In the genomic region with DNA sequence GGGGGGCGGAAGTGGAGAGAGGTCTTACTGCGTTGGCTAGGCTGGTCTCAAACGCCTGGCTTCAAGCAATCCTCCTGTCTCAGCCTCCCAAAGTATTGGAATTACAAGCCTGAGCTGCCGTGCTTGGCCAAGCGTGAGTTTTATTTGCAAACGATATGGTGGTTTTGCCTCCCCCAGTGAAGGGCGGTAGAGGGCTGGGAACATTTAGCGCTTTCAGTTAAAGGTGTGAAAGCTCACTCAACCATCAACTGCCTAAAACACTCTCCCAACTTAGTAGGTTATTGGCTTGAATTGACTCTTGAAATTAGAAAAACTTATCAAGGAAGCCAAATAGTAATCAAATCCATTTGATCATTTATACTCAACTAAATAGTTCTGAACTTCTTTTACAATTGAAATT, we compare ENCODE assay signal across 26 cellular contexts.
"Had no signal": no experiment of that assay in that cellular context is flagged by ENCODE, and none has a peak within 500 bp of the region (broad histone marks: within the 10 kb centered on the region; RNA-seq: fewer than 3 reads in every experiment).

No MANE protein-coding gene starts in this region.

- H3K36me3 Mint-ChIP-seq: T-cell had no signal

- H3K4me1 Mint-ChIP-seq: activated naive CD8-positive, alpha-beta T cell treated with anti-CD3 and anti-CD28 coated beads, Interleukin-2, amount 10 ng/mL, durations not matched to agents 7 days and 5 days had no signal

- H3K27ac Mint-ChIP-seq: activated CD4-positive, alpha-beta memory T cell treated with anti-CD3 and anti-CD28 coated beads, Interleukin-2, amount 10 ng/mL, durations not matched to agents 7 days and 5 days; activated CD4-positive, alpha-beta T cell treated with anti-CD3 and anti-CD28 coated beads, Interleukin-2, amount 10 ng/mL, durations not matched to agents 7 days and 5 days; activated naive CD8-positive, alpha-beta T cell treated with anti-CD3 and anti-CD28 coated beads, Interleukin-2, amount 10 ng/mL, durations not matched to agents 7 days and 5 days; T-cell had no signal

- DNase-seq: activated CD4-positive, alpha-beta memory T cell treated with anti-CD3 and anti-CD28 coated beads, Interleukin-2, amount 10 ng/mL, durations not matched to agents 7 days and 5 days; activated CD4-positive, alpha-beta T cell treated with anti-CD3 and anti-CD28 coated beads, Interleukin-2, amount 10 ng/mL, durations not matched to agents 7 days and 5 days; activated CD4-positive, CD25-positive, alpha-beta regulatory T cell; activated naive CD4-positive, alpha-beta T cell treated with anti-CD3 and anti-CD28 coated beads, Interleukin-2, amount 50 U/mL, for 16 hours; activated naive CD8-positive, alpha-beta T cell treated with anti-CD3 and anti-CD28 coated beads, Interleukin-2, amount 10 ng/mL, durations not matched to agents 7 days and 5 days; activated T-cell treated with anti-CD3 and anti-CD28 coated beads for 4 hours; adrenal gland; anterior cingulate cortex; central memory CD4-positive, alpha-beta T cell; KG1; NCI-H1048; NCI-H1417; NCI-H1694; NCI-H2029; NCI-H2107; NCI-H2171 treated with DMSO at 0.1 percent for 48 hours; NCI-H226; NCI-H526; NCI-H82; OCI-M1; RPMI8226; T-cell; T-helper 2 cell; T1000 had no signal

- ATAC-seq: Panc1, Right ventricle myocardium inferior, T-cell had no signal

- H3K27me3 Mint-ChIP-seq: T-cell had no signal

- H3K9me3 Mint-ChIP-seq: activated CD4-positive, alpha-beta T cell treated with anti-CD3 and anti-CD28 coated beads, Interleukin-2, amount 10 ng/mL, durations not matched to agents 7 days and 5 days; activated naive CD8-positive, alpha-beta T cell treated with anti-CD3 and anti-CD28 coated beads, Interleukin-2, amount 10 ng/mL, durations not matched to agents 7 days and 5 days; T-cell had no signal

- H3K4me3 Mint-ChIP-seq: activated CD4-positive, alpha-beta memory T cell treated with anti-CD3 and anti-CD28 coated beads, Interleukin-2, amount 10 ng/mL, durations not matched to agents 7 days and 5 days; activated CD4-positive, alpha-beta T cell treated with anti-CD3 and anti-CD28 coated beads, Interleukin-2, amount 10 ng/mL, durations not matched to agents 7 days and 5 days; activated naive CD8-positive, alpha-beta T cell treated with anti-CD3 and anti-CD28 coated beads, Interleukin-2, amount 10 ng/mL, durations not matched to agents 7 days and 5 days; T-cell had no signal
